ENCODE assay signal across 23 cellular contexts in genomic region chr16:1947369-1947670, GRCh38. TPM values are rescaled to one million over a fixed set of nuclear protein-coding genes. Genes with fewer than 3 reads are reported as not detected.
DNase-seq lines count a peak whose midpoint lies in the region; ATAC-seq and TF ChIP-seq lines count a peak whose summit lies in the region.
"Had no signal": no experiment of that assay in that cellular context is flagged by ENCODE, and none has a peak within 500 bp of the region (broad histone marks: within the 10 kb centered on the region; RNA-seq: fewer than 3 reads in every experiment).

No MANE protein-coding gene starts in this region.

- H3K9me3 ChIP-seq in heart right ventricle (no peaks in the 10 kb centered on the region), RWPE2 (ENCODE audit: severe bottlenecking) (no peaks in the 10 kb centered on the region), lower lobe of right lung (no peaks in the 10 kb centered on the region), skeletal muscle tissue (ENCODE audit: control insufficient read depth in 3 of 3, low read length in 3 of 3) (no peaks in the 10 kb centered on the region)
- H3K9me3 ChIP-seq: BLaER1 had no signal

- DNase-seq in Right ventricle myocardium inferior (ENCODE audit: missing footprints) (peak; percentile 53), heart right ventricle (no peak), RWPE2 (ENCODE audit: low spot score) (peak; percentile 56), lower lobe of right lung (peak; percentile 31), germinal center (ENCODE audit: low spot score) (no peak), NCI-H774 (lab: John Stamatoyannopoulos, UW) (no peak)
- DNase-seq: 8988T; CD4-positive, alpha-beta memory T cell; DMS153; DMS79; GDM1; H7; HFFc6 had no signal

- peak overlapping the region in 2 of 10 donors; percentile 10 to 26 for H3K27ac ChIP-seq in heart right ventricle
- no peak overlapping the region for H3K27ac ChIP-seq in RWPE2 (ENCODE audit: poor library complexity, severe bottlenecking)
- no peak overlapping the region for H3K27ac ChIP-seq in lower lobe of right lung
- peak overlapping the region; percentile 40 for H3K27ac ChIP-seq in skeletal muscle tissue (ENCODE audit: low read depth, low read length)
- H3K27ac ChIP-seq: BLaER1, HL-60 had no signal

- H3K4me1 ChIP-seq in heart right ventricle (peaks cover 3 to 28% (median 15%) of the 10 kb centered on the region in 9 donors), RWPE2 (ENCODE audit: insufficient read depth, poor library complexity, severe bottlenecking) (peaks cover 13% of the 10 kb centered on the region), lower lobe of right lung (peaks cover 3% of the 10 kb centered on the region), skeletal muscle tissue (ENCODE audit: control insufficient read depth in 3 of 3, insufficient read depth in 3 of 3, low read length in 3 of 3) (peaks cover 55 to 76% (median 71%) of the 10 kb centered on the region in 3 donors)

- no peaks in the 10 kb centered on the region for H3K27me3 ChIP-seq in heart right ventricle
- no peaks in the 10 kb centered on the region for H3K27me3 ChIP-seq in RWPE2 (ENCODE audit: insufficient read depth, poor library complexity, severe bottlenecking)
- H3K27me3 ChIP-seq in lower lobe of right lung (ENCODE audit: low read depth) = no peaks in the 10 kb centered on the region
- H3K27me3 ChIP-seq in skeletal muscle tissue (ENCODE audit: control insufficient read depth in 3 of 3, insufficient read depth in 3 of 3, low read length in 3 of 3) = no peaks in the 10 kb centered on the region

- ATAC-seq in Right ventricle myocardium inferior = no peak
- no peak for ATAC-seq in heart right ventricle
- ATAC-seq in RWPE2 (ENCODE audit: low read depth) = no peak
- no peak for ATAC-seq in lower lobe of right lung
- ATAC-seq: GM23338, HCT116 had no signal

- H3K9ac ChIP-seq in skeletal muscle tissue (ENCODE audit: low read depth in 1 of 3, low read length in 3 of 3) = peak overlapping the region in 2 of 3 donors; percentile 22 to 73
- H3K9ac ChIP-seq: BLaER1 had no signal

- H3K4me3 ChIP-seq in heart right ventricle (no peak overlapping the region), RWPE2 (ENCODE audit: severe bottlenecking) (no peak overlapping the region), lower lobe of right lung (no peak overlapping the region), skeletal muscle tissue (ENCODE audit: low read length in 3 of 3) (peak overlapping the region in 2 of 3 donors; percentile 29 to 36)
- H3K4me3 ChIP-seq: BLaER1, GM23338 had no signal

- H3K36me3 ChIP-seq in heart right ventricle (peaks cover 0 to 3% (median 0%) of the 10 kb centered on the region in 9 donors), RWPE2 (ENCODE audit: low read depth) (no peaks in the 10 kb centered on the region), lower lobe of right lung (no peaks in the 10 kb centered on the region), skeletal muscle tissue (ENCODE audit: control insufficient read depth in 3 of 3, insufficient read depth in 3 of 3, low read length in 3 of 3) (peaks cover 10 to 15% (median 11%) of the 10 kb centered on the region in 3 donors)
- H3K36me3 ChIP-seq: BLaER1 had no signal

- 90% methylated on average over 9 of the region's 9 CpGs for WGBS in heart right ventricle, 2 donors

- intact Hi-C loops in Right ventricle myocardium inferior (cut with DNase I) (no loop called here), heart right ventricle (cut with DNase I) (no loop called here), lower lobe of right lung (cut with DNase I) (no loop called here)

- TF ChIP-seq CTCF in heart right ventricle (IDR thresholded peaks at IDR 0.05) = no peak
- TF ChIP-seq CTCF in RWPE2 (IDR thresholded peaks at IDR 0.05; ENCODE audit: poor library complexity, severe bottlenecking) = no peak
- no peak for TF ChIP-seq CTCF in lower lobe of right lung (IDR thresholded peaks at IDR 0.05)

RNA-seq across cellular contexts. Expression of gene MSRB1, which starts 4.3 kb away (rescaled TPM):
- total RNA-seq in Right ventricle myocardium inferior (25.3 TPM), heart right ventricle (10 to 100 TPM; 24.6 to 53.7 (median 34.3) TPM), lower lobe of right lung (35.1 TPM), skeletal muscle tissue (13.6 TPM)
- 10 to 100 TPM; 41.4 to 82.2 TPM for polyA plus RNA-seq in heart right ventricle

RNA-seq across cellular contexts. Expression of gene RPL3L, which starts 7.2 kb away (rescaled TPM):
- total RNA-seq in Right ventricle myocardium inferior = 271 TPM
- 100 to 1,000 TPM; 173 to 282 (median 254) TPM for total RNA-seq in heart right ventricle
- polyA plus RNA-seq in heart right ventricle = 100 to 1,000 TPM; 124 to 164 TPM
- not detected for total RNA-seq in lower lobe of right lung
- 84.5 TPM for total RNA-seq in skeletal muscle tissue
- total RNA-seq: A673; CD4-positive, alpha-beta memory T cell; Daoy; H7; HepG2; HFFc6 had no signal
- polyA plus RNA-seq: AG04450; CD14-positive monocyte; CD4-positive, alpha-beta memory T cell had no signal

RNA-seq across cellular contexts. Expression of gene NDUFB10, which starts 12.0 kb away (rescaled TPM):
- total RNA-seq in Right ventricle myocardium inferior = 737 TPM
- 100 to 1,000 TPM; 375 to 755 (median 559) TPM for total RNA-seq in heart right ventricle
- 1,000 to 10,000 TPM in 1 of 2 donors, 100 to 1,000 TPM in 1; 824 to 1,046 TPM for polyA plus RNA-seq in heart right ventricle
- 85.8 TPM for total RNA-seq in lower lobe of right lung
- total RNA-seq in skeletal muscle tissue = 130 TPM

RNA-seq across cellular contexts. Expression of gene RPS2, which starts 17.3 kb away (rescaled TPM):
- total RNA-seq in Right ventricle myocardium inferior = 907 TPM
- total RNA-seq in heart right ventricle = 1,000 to 10,000 TPM in 3 of 10 donors, 100 to 1,000 TPM in 7; 691 to 1,555 (median 813) TPM
- polyA plus RNA-seq in heart right ventricle = 1,000 to 10,000 TPM; 1,955 to 3,593 TPM
- total RNA-seq in lower lobe of right lung = 1,721 TPM
- total RNA-seq in skeletal muscle tissue = 3,178 TPM

RNA-seq across cellular contexts. Expression of gene RNF151, which starts 19.3 kb away (rescaled TPM):
- not detected for total RNA-seq in Right ventricle myocardium inferior
- total RNA-seq in heart right ventricle = not detected
- polyA plus RNA-seq in heart right ventricle = not detected
- not detected for total RNA-seq in lower lobe of right lung
- not detected for total RNA-seq in skeletal muscle tissue
- total RNA-seq: A673; CD4-positive, alpha-beta memory T cell; Daoy; GM23338; H7; HepG2; HFFc6 had no signal
- polyA plus RNA-seq: AG04450; CD14-positive monocyte; CD4-positive, alpha-beta memory T cell; GM23338; HepG2 had no signal

Comparison
In these comparisons a context has a peak if more than half of its experiments do, and no peak if none do; other contexts are left out.
1. DNase-seq: peak in Right ventricle myocardium inferior (single experiment), RWPE2 (single experiment) and lower lobe of right lung (single experiment); none in heart right ventricle (0 of 2), germinal center (single experiment) and NCI-H774 (single experiment).
2. H3K4me3 ChIP-seq: peak in skeletal muscle tissue (2 of 3); none in heart right ventricle (0 of 10), RWPE2 (single experiment) and lower lobe of right lung (single experiment).
3. RNA of gene RPL3L, which starts 7.2 kb away (total RNA-seq): 271 TPM in Right ventricle myocardium inferior (single experiment), 173 to 282 TPM in heart right ventricle and 84.5 TPM in skeletal muscle tissue (single experiment); not detected in lower lobe of right lung (single experiment); every median in the first group is over 10 times any median in the second.